In the genomic region with DNA sequence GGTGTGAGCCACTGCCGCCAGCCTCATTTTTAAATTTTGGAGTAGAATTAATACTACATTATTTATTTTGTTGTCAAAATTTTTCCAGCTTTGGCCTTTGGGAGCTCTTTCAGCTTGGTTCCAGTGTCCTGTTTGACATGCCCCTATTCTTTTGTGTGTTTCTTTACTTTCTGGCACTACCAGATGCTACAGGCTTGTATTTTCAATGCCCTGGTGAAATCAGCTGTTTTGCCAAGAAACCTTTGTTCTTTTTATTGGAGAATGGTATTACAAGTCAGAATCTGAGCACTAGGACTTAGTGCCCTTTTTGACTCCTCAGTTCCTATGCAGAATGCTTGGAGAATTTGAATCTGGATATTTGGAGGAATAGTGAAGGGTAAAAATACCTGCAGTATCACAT, we compare ENCODE assay signal across 21 cellular contexts.
"Had no signal": no experiment of that assay in that cellular context is flagged by ENCODE, and none has a peak within 500 bp of the region (broad histone marks: within the 10 kb centered on the region; RNA-seq: fewer than 3 reads in every experiment).

No MANE protein-coding gene starts in this region.

- H3K27me3 ChIP-seq: sigmoid colon, suprapubic skin, tibial artery, upper lobe of right lung, vagina had no signal

- H3K36me3 Mint-ChIP-seq: natural killer cell treated with Interleukin-12 subunit alpha and Interleukin-12 subunit beta and Interleukin-15 and Interleukin-18, amount 100 ng/mL, for 72 hours had no signal

- H3K9me3 ChIP-seq: psoas muscle, sigmoid colon, suprapubic skin, tibial artery, upper lobe of right lung, vagina had no signal

- H3K27me3 Mint-ChIP-seq: natural killer cell treated with Interleukin-12 subunit alpha and Interleukin-12 subunit beta and Interleukin-15 and Interleukin-18, amount 100 ng/mL, for 72 hours had no signal

- H3K9ac ChIP-seq: parathyroid adenoma had no signal

- H2AFZ ChIP-seq: parathyroid adenoma had no signal

- ATAC-seq: left colon; natural killer cell treated with Interleukin-12 subunit alpha and Interleukin-12 subunit beta and Interleukin-15 and Interleukin-18, amount 100 ng/mL, for 72 hours; upper lobe of right lung had no signal

- H3K4me3 Mint-ChIP-seq: natural killer cell treated with Interleukin-12 subunit alpha and Interleukin-12 subunit beta and Interleukin-15 and Interleukin-18, amount 100 ng/mL, for 72 hours had no signal

- H3K27ac ChIP-seq: parathyroid adenoma, psoas muscle, sigmoid colon, skin epidermis, suprapubic skin, tibial artery, upper lobe of right lung, vagina had no signal

- H3K27ac Mint-ChIP-seq: natural killer cell treated with Interleukin-12 subunit alpha and Interleukin-12 subunit beta and Interleukin-15 and Interleukin-18, amount 100 ng/mL, for 72 hours had no signal

- DNase-seq: dermis blood vessel endothelial cell; effector CD4-positive, alpha-beta T cell; foreskin melanocyte; head of caudate nucleus; hippocampal formation; left colon; mammary epithelial cell; midbrain; occipital lobe; psoas muscle; sigmoid colon; stimulated activated CD4-positive, alpha-beta T cell treated with anti-CD3 and anti-CD28 coated beads, Interleukin-12 subunit alpha, Interleukin-12 subunit beta, amount 100 ng/mL, for 4 hours; stimulated activated naive CD4-positive, alpha-beta T cell; tibial artery; upper lobe of right lung had no signal

- H3K36me3 ChIP-seq: sigmoid colon, suprapubic skin, tibial artery, upper lobe of right lung, vagina had no signal

- H3K4me3 ChIP-seq: psoas muscle, sigmoid colon, skin epidermis, suprapubic skin, tibial artery, upper lobe of right lung, vagina had no signal

- H3K4me1 ChIP-seq: parathyroid adenoma had no signal

- FAIRE-seq: colon had no signal

- H3K9me3 Mint-ChIP-seq: natural killer cell treated with Interleukin-12 subunit alpha and Interleukin-12 subunit beta and Interleukin-15 and Interleukin-18, amount 100 ng/mL, for 72 hours had no signal
